ENCODE assay signal across 1 cellular context in genomic region chr1:57066980-57067615, GRCh38.
TF ChIP-seq lines count a peak whose summit lies in the region.

No MANE protein-coding gene starts in this region.

TF ChIP-seq in GM23338, 12 proteins besides CTCF, POLR2A, EP300 and RAD21 (continued from another document):
- no peak for TF ChIP-seq EZH2 (IDR thresholded peaks at IDR 0.05; ENCODE audit: low read depth, unreplicated experiment)
- TF ChIP-seq JUNB (IDR thresholded peaks at IDR 0.05; ENCODE audit: unreplicated experiment) = no peak
- TF ChIP-seq ZNF462 (CRISPR knock-in tag; IDR thresholded peaks at IDR 0.05) = no peak
- no peak for TF ChIP-seq STAT1 (IDR thresholded peaks at IDR 0.05; ENCODE audit: unreplicated experiment)
- TF ChIP-seq ETS1 (IDR thresholded peaks at IDR 0.05) = no peak
- TF ChIP-seq ZNF331 (CRISPR knock-in tag; IDR thresholded peaks at IDR 0.05; ENCODE audit: low read depth) = no peak
